ENCODE assay signal across 16 cellular contexts in the genomic region with DNA sequence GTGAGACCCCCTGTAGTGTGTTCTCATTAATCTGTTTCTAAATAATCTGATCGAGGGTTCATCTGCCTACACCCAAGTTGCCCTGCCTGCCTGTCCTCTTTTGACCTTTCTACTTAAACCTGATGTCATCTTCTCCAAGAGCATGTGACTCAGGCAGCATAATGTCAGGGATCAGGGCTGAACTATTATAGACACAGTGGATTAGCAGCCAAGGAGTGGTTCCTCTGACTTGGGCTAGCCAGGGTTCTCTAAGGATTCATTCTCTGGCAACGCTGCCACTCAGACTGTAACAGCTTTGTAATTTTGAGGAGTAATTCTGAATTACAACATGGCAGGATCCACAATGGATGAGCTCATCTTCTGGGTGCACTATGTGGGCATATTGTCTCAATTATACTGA.
DNase-seq lines count a peak whose midpoint lies in the region; ATAC-seq, FAIRE-seq and TF ChIP-seq lines count a peak whose summit lies in the region.
"Had no signal": no experiment of that assay in that cellular context is flagged by ENCODE, and none has a peak within 500 bp of the region (broad histone marks: within the 10 kb centered on the region; RNA-seq: fewer than 3 reads in every experiment).

No MANE protein-coding gene starts in this region.

- no peak overlapping the region for H2BK5ac ChIP-seq in mesenchymal stem cell (ENCODE audit: low read depth, low read length, poor library complexity, severe bottlenecking)

- no peaks in the 10 kb centered on the region for H3K27me3 Mint-ChIP-seq in WTC11 (ENCODE audit: low read depth)

- H4K91ac ChIP-seq in mesenchymal stem cell (ENCODE audit: low read length) = no peak overlapping the region

- H4K8ac ChIP-seq in mesenchymal stem cell (ENCODE audit: low read length) = no peak overlapping the region

- peaks cover 4% of the 10 kb centered on the region; the same call in 2 of the 3 replicates for H3K4me1 ChIP-seq in A549
- H3K4me1 ChIP-seq in mesenchymal stem cell (ENCODE audit: control insufficient read depth, insufficient read depth, low read depth, low read length) = no peaks in the 10 kb centered on the region
- H3K4me1 ChIP-seq: thyroid gland had no signal

- no peak overlapping the region for H2AK5ac ChIP-seq in mesenchymal stem cell (ENCODE audit: low read length, severe bottlenecking)

- CTCF ChIA-PET in A549 (lab: Yijun Ruan, JAX) = interaction anchor here (0.8 kb wide), 1 partner anchor 14 kb away, joined by 3 read pairs; no protein-coding TSS in a partner anchor
- CTCF ChIA-PET in WTC11 (lab: Charles Lee) = interaction anchor here (1.0 to 1.4 kb wide), 2 partner anchors 13 to 14 kb away, joined by 3 to 4 read pairs; no protein-coding TSS in a partner anchor

- DNase-seq in A549 (ENCODE audit: low read depth in 1 of 2, low spot score in 1 of 2) (peak in 1 of 2 experiments; percentile 18), HCEC 1CT (peak; percentile 52), amniotic epithelial cell (ENCODE audit: low read depth) (peak; percentile 54), mesenchymal stem cell (peak; percentile 21), NCI-H2081 (lab: John Stamatoyannopoulos, UW) (no peak), WTC11 (ENCODE audit: low spot score) (no peak)
- no peak for DNase-seq in activated naive CD4-positive, alpha-beta T cell treated with anti-CD3 and anti-CD28 coated beads, Interleukin-2, amount 50 U/mL, for 16 hours
- DNase-seq: activated effector memory CD4-positive, alpha-beta T cell treated with anti-CD3 and anti-CD28 coated beads, Interleukin-2, amount 50 U/mL, for 16 hours; AML-193; NCI-H1092; stimulated activated CD4-positive, alpha-beta T cell treated with anti-CD3 and anti-CD28 coated beads, Interleukin-12 subunit alpha, Interleukin-12 subunit beta, amount 100 ng/mL, for 4 hours; thyroid gland had no signal

- no peak overlapping the region for H3K4me3 Mint-ChIP-seq in WTC11
- H3K4me3 Mint-ChIP-seq: nephron had no signal

- no peaks in the 10 kb centered on the region for H3K4me1 Mint-ChIP-seq in WTC11
- H3K4me1 Mint-ChIP-seq: nephron had no signal

- FAIRE-seq in A549 (lab: Jason Lieb, UNC) = no peak
- FAIRE-seq: GM12878 had no signal

- no peak overlapping the region for H3K27ac Mint-ChIP-seq in WTC11
- H3K27ac Mint-ChIP-seq: nephron had no signal

- H2BK12ac ChIP-seq in mesenchymal stem cell (ENCODE audit: low read length in 2 of 2) = no peak overlapping the region

- no peak for TF ChIP-seq POLR2A in A549 (IDR thresholded peaks at IDR 0.05; ENCODE audit: low read length)

- H3K4me3 ChIP-seq in A549 (no peak overlapping the region), mesenchymal stem cell (ENCODE audit: insufficient read depth in 1 of 2, low read depth in 1 of 2, low read length in 2 of 2) (peak overlapping the region in 1 of 2 experiments; percentile 50)
- H3K4me3 ChIP-seq: GM12878, thyroid gland had no signal

- 31% methylated on average over 2 of the region's 2 CpGs for WGBS in A549 (ENCODE audit: missing lambda C conversion rate)
- 84% methylated on average over 2 of the region's 2 CpGs for WGBS in mesenchymal stem cell

- H2BK15ac ChIP-seq in mesenchymal stem cell (ENCODE audit: low read depth, poor library complexity, severe bottlenecking) = no peak overlapping the region

- H2BK120ac ChIP-seq in mesenchymal stem cell (ENCODE audit: low read depth, low read length) = no peak overlapping the region

- no peak for TF ChIP-seq RAD21 in A549 (conservative IDR thresholded peaks at IDR 0.05 in 1 of 2, IDR thresholded peaks at IDR 0.05 in 1 of 2)

- no peak for TF ChIP-seq CTCF in A549 (IDR thresholded peaks at IDR 0.05)
- TF ChIP-seq CTCF in WTC11 (IDR thresholded peaks at IDR 0.05) = no peak

- H3K27ac ChIP-seq in A549 = no peak overlapping the region
- H3K27ac ChIP-seq in mesenchymal stem cell (ENCODE audit: low read length, poor library complexity, severe bottlenecking) = no peak overlapping the region
- H3K27ac ChIP-seq: thyroid gland had no signal

- no peaks in the 10 kb centered on the region for H3K79me1 ChIP-seq in mesenchymal stem cell (replicated peaks; ENCODE audit: low read length, poor library complexity, severe bottlenecking)

- H3K27me3 ChIP-seq in mesenchymal stem cell (ENCODE audit: control insufficient read depth in 1 of 2, insufficient read depth in 1 of 2, low read length in 2 of 2) = no peaks in the 10 kb centered on the region
- H3K27me3 ChIP-seq: thyroid gland had no signal

- H2AFZ ChIP-seq in mesenchymal stem cell (ENCODE audit: low read depth, low read length) = no peak overlapping the region

- POLR2A ChIA-PET in A549 (lab: Yijun Ruan, JAX) = interaction anchor here (1.8 kb wide), 1 partner anchor 129 kb away, joined by 4 read pairs; a partner anchor contains a TSS
- POLR2A ChIA-PET in WTC11 (lab: Charles Lee) = no interaction called here

- peaks cover 14% of the 10 kb centered on the region for H3K36me3 Mint-ChIP-seq in WTC11

- no peak overlapping the region for H3K18ac ChIP-seq in mesenchymal stem cell (ENCODE audit: low read depth in 1 of 2, low read length in 2 of 2)

- H3K4ac ChIP-seq in mesenchymal stem cell (ENCODE audit: low read depth in 1 of 2, low read length in 2 of 2) = no peak overlapping the region

- H3K9me3 ChIP-seq in A549 = no peaks in the 10 kb centered on the region
- H3K9me3 ChIP-seq in mesenchymal stem cell (ENCODE audit: control insufficient read depth, low read length) = no peaks in the 10 kb centered on the region
- H3K9me3 ChIP-seq: thyroid gland had no signal

- peak overlapping the region; percentile 7; the same call in 1 of the 3 replicates for H3K4me2 ChIP-seq in A549
- no peak overlapping the region for H3K4me2 ChIP-seq in mesenchymal stem cell (ENCODE audit: low read length, poor library complexity, severe bottlenecking)

- peak overlapping the region; percentile 42 for H3K9ac ChIP-seq in mesenchymal stem cell (ENCODE audit: low read length)

- H3K23ac ChIP-seq in mesenchymal stem cell (ENCODE audit: low read length in 2 of 2) = no peak overlapping the region

- no peaks in the 10 kb centered on the region for H3K36me3 ChIP-seq in mesenchymal stem cell (ENCODE audit: control insufficient read depth in 1 of 2, insufficient read depth in 2 of 2, low read depth in 1 of 2, low read length in 2 of 2)
- H3K36me3 ChIP-seq: thyroid gland had no signal

- H3K9me3 Mint-ChIP-seq in WTC11 = peaks cover 17% of the 10 kb centered on the region

- ATAC-seq in A549 = peak; percentile 42 to 59; a peak in 3 of 6 replicates
- no peak for ATAC-seq in activated CD4-positive, CD25-positive, alpha-beta regulatory T cell treated with anti-CD3 and anti-CD28 coated beads, Interleukin-2, amount 50 U/mL, for 24 hours
- no peak for ATAC-seq in WTC11
- ATAC-seq: GM12878, left lobe of liver had no signal

- no peak for TF ChIP-seq EP300 in A549 (IDR thresholded peaks at IDR 0.05)

- no peak overlapping the region for H3K14ac ChIP-seq in mesenchymal stem cell (ENCODE audit: low read length in 2 of 2)

TF ChIP-seq in A549, 52 proteins besides CTCF, POLR2A, EP300 and RAD21:
- no peak for TF ChIP-seq EHMT2 (IDR thresholded peaks at IDR 0.05; ENCODE audit: low read depth)
TF ChIP-seq in A549: peak in this region for 0.

TF ChIP-seq in WTC11, 78 proteins besides CTCF, POLR2A, EP300 and RAD21 (continues in another document):
- TF ChIP-seq, protein P1, sequence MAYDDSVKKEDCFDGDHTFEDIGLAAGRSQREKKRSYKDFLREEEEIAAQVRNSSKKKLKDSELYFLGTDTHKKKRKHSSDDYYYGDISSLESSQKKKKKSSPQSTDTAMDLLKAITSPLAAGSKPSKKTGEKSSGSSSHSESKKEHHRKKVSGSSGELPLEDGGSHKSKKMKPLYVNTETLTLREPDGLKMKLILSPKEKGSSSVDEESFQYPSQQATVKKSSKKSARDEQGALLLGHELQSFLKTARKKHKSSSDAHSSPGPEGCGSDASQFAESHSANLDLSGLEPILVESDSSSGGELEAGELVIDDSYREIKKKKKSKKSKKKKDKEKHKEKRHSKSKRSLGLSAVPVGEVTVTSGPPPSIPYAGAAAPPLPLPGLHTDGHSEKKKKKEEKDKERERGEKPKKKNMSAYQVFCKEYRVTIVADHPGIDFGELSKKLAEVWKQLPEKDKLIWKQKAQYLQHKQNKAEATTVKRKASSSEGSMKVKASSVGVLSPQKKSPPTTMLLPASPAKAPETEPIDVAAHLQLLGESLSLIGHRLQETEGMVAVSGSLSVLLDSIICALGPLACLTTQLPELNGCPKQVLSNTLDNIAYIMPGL (CRISPR knock-in tag; IDR thresholded peaks at IDR 0.05) = no peak
- no peak for TF ChIP-seq JUN (CRISPR knock-in tag; IDR thresholded peaks at IDR 0.05)
- TF ChIP-seq, protein P2, sequence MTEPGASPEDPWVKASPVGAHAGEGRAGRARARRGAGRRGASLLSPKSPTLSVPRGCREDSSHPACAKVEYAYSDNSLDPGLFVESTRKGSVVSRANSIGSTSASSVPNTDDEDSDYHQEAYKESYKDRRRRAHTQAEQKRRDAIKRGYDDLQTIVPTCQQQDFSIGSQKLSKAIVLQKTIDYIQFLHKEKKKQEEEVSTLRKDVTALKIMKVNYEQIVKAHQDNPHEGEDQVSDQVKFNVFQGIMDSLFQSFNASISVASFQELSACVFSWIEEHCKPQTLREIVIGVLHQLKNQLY (CRISPR knock-in tag; IDR thresholded peaks at IDR 0.05) = no peak
- TF ChIP-seq MXD4 (CRISPR knock-in tag; IDR thresholded peaks at IDR 0.05; ENCODE audit: borderline replicate concordance) = no peak
- TF ChIP-seq IRF2 (CRISPR knock-in tag; IDR thresholded peaks at IDR 0.05; ENCODE audit: borderline replicate concordance, low read depth) = no peak
- TF ChIP-seq ZNF671 (CRISPR knock-in tag; IDR thresholded peaks at IDR 0.05) = no peak
- TF ChIP-seq, protein P3, sequence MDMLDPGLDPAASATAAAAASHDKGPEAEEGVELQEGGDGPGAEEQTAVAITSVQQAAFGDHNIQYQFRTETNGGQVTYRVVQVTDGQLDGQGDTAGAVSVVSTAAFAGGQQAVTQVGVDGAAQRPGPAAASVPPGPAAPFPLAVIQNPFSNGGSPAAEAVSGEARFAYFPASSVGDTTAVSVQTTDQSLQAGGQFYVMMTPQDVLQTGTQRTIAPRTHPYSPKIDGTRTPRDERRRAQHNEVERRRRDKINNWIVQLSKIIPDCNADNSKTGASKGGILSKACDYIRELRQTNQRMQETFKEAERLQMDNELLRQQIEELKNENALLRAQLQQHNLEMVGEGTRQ (CRISPR knock-in tag; IDR thresholded peaks at IDR 0.05) = no peak
- no peak for TF ChIP-seq SOX15 (CRISPR knock-in tag; IDR thresholded peaks at IDR 0.05)
- no peak for TF ChIP-seq NFYB (CRISPR knock-in tag; conservative IDR thresholded peaks at IDR 0.05; ENCODE audit: low read depth)
- no peak for TF ChIP-seq FOXJ3 (CRISPR knock-in tag; IDR thresholded peaks at IDR 0.05; ENCODE audit: borderline replicate concordance)
- TF ChIP-seq ATF1 (CRISPR knock-in tag; IDR thresholded peaks at IDR 0.05) = no peak
- no peak for TF ChIP-seq TCF7 (CRISPR knock-in tag; IDR thresholded peaks at IDR 0.05; ENCODE audit: low read depth)
- TF ChIP-seq CREB1 (CRISPR knock-in tag; IDR thresholded peaks at IDR 0.05) = no peak
- no peak for TF ChIP-seq ZNF138 (CRISPR knock-in tag; conservative IDR thresholded peaks at IDR 0.05)

Comparison
In these comparisons a context has a peak if more than half of its experiments do, and no peak if none do; other contexts are left out.
1. ATAC-seq: peak in A549 (2 of 2); none in activated CD4-positive, CD25-positive, alpha-beta regulatory T cell treated with anti-CD3 and anti-CD28 coated beads, Interleukin-2, amount 50 U/mL, for 24 hours (0 of 2) and WTC11 (single experiment).
2. DNase-seq: peak in HCEC 1CT (single experiment), amniotic epithelial cell (single experiment) and mesenchymal stem cell (single experiment); none in NCI-H2081 (0 of 2), activated naive CD4-positive, alpha-beta T cell treated with anti-CD3 and anti-CD28 coated beads, Interleukin-2, amount 50 U/mL, for 16 hours (single experiment) and WTC11 (single experiment).